5 cellular contexts compared by ENCODE assay signal in genomic region chr2:195917021-195917600, GRCh38.
DNase-seq lines count a peak whose midpoint lies in the region; FAIRE-seq and TF ChIP-seq lines count a peak whose summit lies in the region.
"Not testable (repeated sequence)": the region's sequence is repeated elsewhere in the genome, so short reads cannot be mapped to it uniquely, and the experiment has no call there.

No MANE protein-coding gene starts in this region.

- H3K27ac ChIP-seq in thyroid gland = peak overlapping the region; percentile 47 to 87 (median 68)

- in situ Hi-C loops in Caki2 (cut with HindIII; ENCODE audit: low pct_unique_long_range_greater_than_20kb, low sequenced_read_pairs) = not testable (repeated sequence)

- intact Hi-C loops in thyroid gland (cut with DNase I) = not testable (repeated sequence)

- not testable (repeated sequence) for H3K27me3 ChIP-seq in bronchial epithelial cell (ENCODE audit: control insufficient read depth, insufficient read depth, low read length); thyroid gland

- H3K4me3 ChIP-seq in bronchial epithelial cell (ENCODE audit: low read depth, low read length); thyroid gland (replicated peaks in 1 of 3): not testable (repeated sequence)

- H3K4me1 ChIP-seq in thyroid gland = peaks cover 16 to 18% of the 10 kb centered on the region in 2 donors

- 22 to 39% methylated on average over 4 of the region's 4 CpGs for WGBS in thyroid gland, 2 donors

- DNase-seq in Caki2 (ENCODE audit: low read depth) = peak; percentile 15
- not testable (repeated sequence) for DNase-seq in bronchial epithelial cell (ENCODE audit: low read depth)
- peak; percentile 10 for DNase-seq in kidney tubule cell (ENCODE audit: low spot score)
- DNase-seq in renal cortical epithelial cell (ENCODE audit: low read depth) = peak; percentile 34
- DNase-seq in thyroid gland = peak; percentile 85 to 86

- H3K36me3 ChIP-seq in bronchial epithelial cell (ENCODE audit: control insufficient read depth, insufficient read depth, low read length); thyroid gland: not testable (repeated sequence)

- not testable (repeated sequence) for TF ChIP-seq POLR2A in thyroid gland (IDR thresholded peaks at IDR 0.05)

- TF ChIP-seq CTCF in bronchial epithelial cell (IDR thresholded peaks at IDR 0.05; ENCODE audit: insufficient read depth, low read length, severe bottlenecking); thyroid gland (IDR thresholded peaks at IDR 0.05): not testable (repeated sequence)

- FAIRE-seq in bronchial epithelial cell (lab: Jason Lieb, UNC) = peak; percentile 80

- not testable (repeated sequence) for H3K9me3 ChIP-seq in thyroid gland
